Comparison of ENCODE assay signal across 9 cellular contexts in the genomic region with DNA sequence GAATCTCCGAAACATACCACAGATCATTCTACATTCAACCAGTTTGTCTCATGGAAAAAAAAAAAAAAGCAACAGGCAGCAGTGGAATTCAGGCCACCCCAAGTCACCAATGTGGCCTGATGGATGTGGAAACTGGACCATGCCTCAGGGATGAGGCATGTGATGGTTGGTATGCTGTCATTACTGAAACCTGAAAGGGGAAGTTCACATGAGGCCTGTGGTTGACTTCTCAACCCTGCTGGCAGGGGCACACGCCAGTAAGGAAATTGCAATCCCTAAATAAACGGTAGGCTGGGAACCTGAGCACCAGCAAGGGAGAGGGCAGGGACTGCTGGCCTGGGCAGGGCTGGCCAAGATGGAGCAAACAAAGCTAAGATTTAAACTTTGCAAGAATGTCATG.
DNase-seq lines count a peak whose midpoint lies in the region; ATAC-seq, FAIRE-seq and TF ChIP-seq lines count a peak whose summit lies in the region.
"Had no signal": no experiment of that assay in that cellular context is flagged by ENCODE, and none has a peak within 500 bp of the region (broad histone marks: within the 10 kb centered on the region; RNA-seq: fewer than 3 reads in every experiment).

No MANE protein-coding gene starts in this region.

- H3K9ac ChIP-seq in mesendoderm (ENCODE audit: low read length) (no peak overlapping the region), kidney (ENCODE audit: low read length in 2 of 2) (no peak overlapping the region), SK-N-SH (no peak overlapping the region)

- H4K8ac ChIP-seq in mesendoderm (ENCODE audit: low read depth, low read length), result no peak overlapping the region

- no peak for FAIRE-seq in kidney (lab: Jason Lieb, UNC)

- no peak overlapping the region for H3K4me2 ChIP-seq in mesendoderm (ENCODE audit: low read length)
- H3K4me2 ChIP-seq in SK-N-SH, result no peak overlapping the region

- no peak overlapping the region for H2AFZ ChIP-seq in SK-N-SH (ENCODE audit: low read depth)

- H3K4me3 ChIP-seq in mesendoderm (ENCODE audit: low read length) (no peak overlapping the region), kidney (ENCODE audit: low read length in 2 of 2) (no peak overlapping the region), SK-N-SH (ENCODE audit: low read depth in 2 of 2, low read length in 1 of 2) (no peak overlapping the region)
- H3K4me3 ChIP-seq in CD8-positive, alpha-beta T cell (ENCODE audit: low read depth, low read length), result no peak overlapping the region

- no peak overlapping the region for H2BK120ac ChIP-seq in mesendoderm (ENCODE audit: low read depth, low read length)

- H4K5ac ChIP-seq in mesendoderm (ENCODE audit: low read length), result no peak overlapping the region

- WGBS in mesendoderm (ENCODE audit: extremely low coverage, insufficient coverage, low lambda C conversion rate), result no CpG with 5 or more reads among the region's 3 CpGs
- WGBS in SK-N-SH (ENCODE audit: low lambda C conversion rate), result 72% methylated on average over 2 of the region's 3 CpGs

- H3K56ac ChIP-seq in mesendoderm (ENCODE audit: low read length), result no peak overlapping the region

- no peaks in the 10 kb centered on the region for H3F3A ChIP-seq in SK-N-SH (replicated peaks; ENCODE audit: insufficient read depth)

- no peak overlapping the region for H2BK5ac ChIP-seq in mesendoderm (ENCODE audit: low read length)

- H3K36me3 ChIP-seq in mesendoderm (ENCODE audit: control insufficient read depth, insufficient read depth, low read length) (no peaks in the 10 kb centered on the region), kidney (ENCODE audit: control insufficient read depth in 1 of 2, insufficient read depth in 2 of 2, low read length in 2 of 2) (no peaks in the 10 kb centered on the region), SK-N-SH (replicated peaks in 1 of 2; ENCODE audit: control insufficient read depth in 1 of 2, insufficient read depth in 2 of 2, low read length in 1 of 2) (no peaks in the 10 kb centered on the region)
- H3K36me3 ChIP-seq in CD8-positive, alpha-beta T cell (ENCODE audit: insufficient read depth, low read length), result no peaks in the 10 kb centered on the region

- H2BK15ac ChIP-seq in mesendoderm (replicated peaks; ENCODE audit: low read depth), result no peak overlapping the region

- no peaks in the 10 kb centered on the region for H3K27me3 Mint-ChIP-seq in CD8-positive, alpha-beta T cell (ENCODE audit: low read depth)
- H3K27me3 Mint-ChIP-seq: naive B cell had no signal

- CTCF ChIA-PET in CD8-positive, alpha-beta T cell (lab: Charles Lee), result no interaction called here
- CTCF ChIA-PET in SK-N-SH (lab: Yijun Ruan, JAX), result interaction anchor here (0.8 kb wide), 1 partner anchor 673 kb away, joined by 3 read pairs; no protein-coding TSS in a partner anchor

- POLR2A ChIA-PET in CD8-positive, alpha-beta T cell (lab: Charles Lee), result no interaction called here
- POLR2A ChIA-PET in SK-N-SH (lab: Yijun Ruan, JAX), result no interaction called here

- H3K9me3 ChIP-seq in kidney (ENCODE audit: control insufficient read depth in 1 of 2, low read length in 2 of 2), result peaks cover 0 to 5% of the 10 kb centered on the region in 2 donors
- H3K9me3 ChIP-seq in CD8-positive, alpha-beta T cell (ENCODE audit: low read length), result no peaks in the 10 kb centered on the region
- H3K9me3 ChIP-seq in SK-N-SH, result no peaks in the 10 kb centered on the region

- no peak for TF ChIP-seq RAD21 in SK-N-SH (IDR thresholded peaks at IDR 0.05; ENCODE audit: low read length)

- no peaks in the 10 kb centered on the region for H3K79me2 ChIP-seq in mesendoderm (ENCODE audit: control insufficient read depth, insufficient read depth, low read length)
- no peaks in the 10 kb centered on the region for H3K79me2 ChIP-seq in SK-N-SH (ENCODE audit: insufficient read depth)

- H3K4me1 Mint-ChIP-seq in CD8-positive, alpha-beta T cell (ENCODE audit: low read depth), result no peaks in the 10 kb centered on the region

- no peaks in the 10 kb centered on the region for H4K20me1 ChIP-seq in SK-N-SH (ENCODE audit: insufficient read depth)

- H3K79me1 ChIP-seq in mesendoderm (ENCODE audit: low read length), result no peaks in the 10 kb centered on the region

- H3K27me3 ChIP-seq in mesendoderm (ENCODE audit: insufficient read depth, low read length, poor library complexity), result no peaks in the 10 kb centered on the region
- no peaks in the 10 kb centered on the region for H3K27me3 ChIP-seq in CD8-positive, alpha-beta T cell (ENCODE audit: insufficient read depth, low read length)
- no peaks in the 10 kb centered on the region for H3K27me3 ChIP-seq in SK-N-SH (ENCODE audit: insufficient read depth)

- no peak overlapping the region for H3K27ac Mint-ChIP-seq in CD8-positive, alpha-beta T cell
- H3K27ac Mint-ChIP-seq: naive B cell had no signal

- H3K4me1 ChIP-seq in mesendoderm (ENCODE audit: control insufficient read depth, low read depth, low read length), result no peaks in the 10 kb centered on the region
- H3K4me1 ChIP-seq in kidney (ENCODE audit: control insufficient read depth in 1 of 2, insufficient read depth in 1 of 2, low read depth in 1 of 2, low read length in 2 of 2), result no peaks in the 10 kb centered on the region
- H3K4me1 ChIP-seq in CD8-positive, alpha-beta T cell (ENCODE audit: insufficient read depth, low read length), result no peaks in the 10 kb centered on the region
- H3K4me1 ChIP-seq in SK-N-SH (ENCODE audit: control insufficient read depth in 1 of 2, insufficient read depth in 2 of 2, low read depth in 1 of 2, low read length in 1 of 2), result no peaks in the 10 kb centered on the region

- TF ChIP-seq EP300 in SK-N-SH (IDR thresholded peaks at IDR 0.05; ENCODE audit: borderline replicate concordance in 1 of 2, low read depth in 1 of 2, low read length in 1 of 2), result no peak

- TF ChIP-seq CTCF in kidney (IDR thresholded peaks at IDR 0.05; ENCODE audit: borderline replicate concordance, extremely low read depth, insufficient read depth), result no peak
- TF ChIP-seq CTCF in CD8-positive, alpha-beta T cell (IDR thresholded peaks at IDR 0.05), result no peak
- no peak for TF ChIP-seq CTCF in SK-N-SH (IDR thresholded peaks at IDR 0.05)

- H3K9me2 ChIP-seq in SK-N-SH, result no peaks in the 10 kb centered on the region

- H3K27ac ChIP-seq in mesendoderm (ENCODE audit: low read depth, low read length), result no peak overlapping the region
- H3K27ac ChIP-seq in kidney (ENCODE audit: low read depth in 2 of 2, low read length in 2 of 2), result no peak overlapping the region
- no peak overlapping the region for H3K27ac ChIP-seq in CD8-positive, alpha-beta T cell (ENCODE audit: low read depth, low read length)
- no peak overlapping the region for H3K27ac ChIP-seq in SK-N-SH (ENCODE audit: low read depth in 2 of 2, low read length in 1 of 2)

- no peak overlapping the region for H2AK5ac ChIP-seq in mesendoderm (ENCODE audit: low read length)

- H3K9me3 Mint-ChIP-seq in CD8-positive, alpha-beta T cell, result peaks cover 12% of the 10 kb centered on the region

- H3K36me3 Mint-ChIP-seq in CD8-positive, alpha-beta T cell, result no peaks in the 10 kb centered on the region
- H3K36me3 Mint-ChIP-seq: naive B cell had no signal

- H3K4me3 Mint-ChIP-seq in CD8-positive, alpha-beta T cell, result no peak overlapping the region

- DNase-seq in GM03348 (ENCODE audit: low spot score) (peak; percentile 55), SKM-1 (lab: John Stamatoyannopoulos, UW; ENCODE audit: unreplicated experiment) (peak; percentile 88), mesendoderm (peak; percentile 23), NCI-H526 treated with DMSO at 0.1 percent for 48 hours (lab: John Stamatoyannopoulos, UW) (no peak), kidney (no peak), SK-N-SH (no peak)
- no peak for DNase-seq in CD8-positive, alpha-beta T cell
- DNase-seq: naive B cell had no signal

- H3K18ac ChIP-seq in mesendoderm (ENCODE audit: low read length), result no peak overlapping the region

- H3K23ac ChIP-seq in mesendoderm (ENCODE audit: low read length), result no peak overlapping the region

- no peak overlapping the region for H3K4ac ChIP-seq in mesendoderm (ENCODE audit: low read depth, low read length)

- intact Hi-C loops in kidney (cut with DNase I), result no loop called here
- intact Hi-C loops in CD8-positive, alpha-beta T cell (cut with DNase I, micrococcal nuclease), result no loop called here

- peak; percentile 77 for ATAC-seq in HG02759 (IDR thresholded peaks at IDR 0.05; ENCODE audit: unreplicated experiment)
- ATAC-seq in CD8-positive, alpha-beta T cell, result no peak

TF ChIP-seq in SK-N-SH, 30 proteins besides CTCF, POLR2A, EP300 and RAD21:
- TF ChIP-seq YY1 (IDR thresholded peaks at IDR 0.05; ENCODE audit: low read depth), result no peak
- no peak for TF ChIP-seq FOXM1 (IDR thresholded peaks at IDR 0.05; ENCODE audit: low read depth)
- TF ChIP-seq, protein P1, sequence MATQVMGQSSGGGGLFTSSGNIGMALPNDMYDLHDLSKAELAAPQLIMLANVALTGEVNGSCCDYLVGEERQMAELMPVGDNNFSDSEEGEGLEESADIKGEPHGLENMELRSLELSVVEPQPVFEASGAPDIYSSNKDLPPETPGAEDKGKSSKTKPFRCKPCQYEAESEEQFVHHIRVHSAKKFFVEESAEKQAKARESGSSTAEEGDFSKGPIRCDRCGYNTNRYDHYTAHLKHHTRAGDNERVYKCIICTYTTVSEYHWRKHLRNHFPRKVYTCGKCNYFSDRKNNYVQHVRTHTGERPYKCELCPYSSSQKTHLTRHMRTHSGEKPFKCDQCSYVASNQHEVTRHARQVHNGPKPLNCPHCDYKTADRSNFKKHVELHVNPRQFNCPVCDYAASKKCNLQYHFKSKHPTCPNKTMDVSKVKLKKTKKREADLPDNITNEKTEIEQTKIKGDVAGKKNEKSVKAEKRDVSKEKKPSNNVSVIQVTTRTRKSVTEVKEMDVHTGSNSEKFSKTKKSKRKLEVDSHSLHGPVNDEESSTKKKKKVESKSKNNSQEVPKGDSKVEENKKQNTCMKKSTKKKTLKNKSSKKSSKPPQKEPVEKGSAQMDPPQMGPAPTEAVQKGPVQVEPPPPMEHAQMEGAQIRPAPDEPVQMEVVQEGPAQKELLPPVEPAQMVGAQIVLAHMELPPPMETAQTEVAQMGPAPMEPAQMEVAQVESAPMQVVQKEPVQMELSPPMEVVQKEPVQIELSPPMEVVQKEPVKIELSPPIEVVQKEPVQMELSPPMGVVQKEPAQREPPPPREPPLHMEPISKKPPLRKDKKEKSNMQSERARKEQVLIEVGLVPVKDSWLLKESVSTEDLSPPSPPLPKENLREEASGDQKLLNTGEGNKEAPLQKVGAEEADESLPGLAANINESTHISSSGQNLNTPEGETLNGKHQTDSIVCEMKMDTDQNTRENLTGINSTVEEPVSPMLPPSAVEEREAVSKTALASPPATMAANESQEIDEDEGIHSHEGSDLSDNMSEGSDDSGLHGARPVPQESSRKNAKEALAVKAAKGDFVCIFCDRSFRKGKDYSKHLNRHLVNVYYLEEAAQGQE (IDR thresholded peaks at IDR 0.05; ENCODE audit: low read depth, low read length), result no peak
- no peak for TF ChIP-seq FOSL2 (IDR thresholded peaks at IDR 0.05; ENCODE audit: borderline replicate concordance, low read depth)
- TF ChIP-seq SMC3 (IDR thresholded peaks at IDR 0.05; ENCODE audit: low read depth, low read length), result no peak
- TF ChIP-seq MEF2A (IDR thresholded peaks at IDR 0.05; ENCODE audit: borderline replicate concordance, low read depth), result no peak
- TF ChIP-seq JUND (IDR thresholded peaks at IDR 0.05), result no peak

Comparison
In these comparisons a context has a peak if more than half of its experiments do, and no peak if none do; other contexts are left out.
1. DNase-seq: peak in GM03348 (single experiment), SKM-1 (single experiment) and mesendoderm (single experiment); none in NCI-H526 treated with DMSO at 0.1 percent for 48 hours (single experiment), kidney (single experiment), CD8-positive, alpha-beta T cell (0 of 7) and SK-N-SH (single experiment).